ENCODE assay signal across 8 cellular contexts in the genomic region with DNA sequence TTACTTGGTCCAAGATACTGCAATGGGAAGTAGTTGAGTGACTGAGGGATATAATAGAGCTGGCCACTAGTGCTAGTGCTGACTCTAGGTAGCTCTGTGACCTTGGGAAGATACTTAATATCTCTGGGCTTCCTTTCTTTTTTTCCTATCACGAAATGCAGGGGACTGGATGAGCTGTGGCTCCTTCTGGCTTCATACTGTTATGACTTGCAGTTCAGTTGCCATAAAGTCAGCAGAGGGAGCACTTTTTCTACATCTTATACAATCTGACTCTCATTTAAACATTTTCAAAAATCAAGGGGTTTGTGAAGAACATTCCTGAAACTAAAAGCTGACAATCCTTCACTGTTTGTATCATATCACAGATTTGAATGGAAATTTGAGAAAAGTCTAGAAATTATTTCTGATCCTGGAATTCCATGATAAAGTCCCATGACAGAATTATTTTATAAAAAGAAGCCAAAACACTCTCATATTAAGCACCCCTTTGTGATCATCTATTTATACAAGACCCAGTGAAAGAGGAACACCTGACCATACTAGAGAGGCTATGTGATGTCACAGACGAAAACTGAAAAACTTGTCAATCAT. TPM values are rescaled to one million over a fixed set of nuclear protein-coding genes. Genes with fewer than 3 reads are reported as not detected.
A peak's percentile ranks its signal among the peaks of the same experiment; 100 is the strongest.
DNase-seq lines count a peak whose midpoint lies in the region; ATAC-seq and TF ChIP-seq lines count a peak whose summit lies in the region.

No MANE protein-coding gene starts in this region.

- peak; percentile 30 for ATAC-seq in GM19043 (IDR thresholded peaks at IDR 0.05; ENCODE audit: low read depth, unreplicated experiment)
- ATAC-seq in body of pancreas, result no peak
- peak; percentile 32 to 46 (median 38) for ATAC-seq in right lobe of liver
- ATAC-seq in GM18520 (IDR thresholded peaks at IDR 0.05; ENCODE audit: unreplicated experiment), result no peak

- peak overlapping the region in 2 of 4 donors; percentile 9 to 29 for H3K27ac ChIP-seq in body of pancreas
- no peak overlapping the region for H3K27ac ChIP-seq in right lobe of liver

- TF ChIP-seq POLR2A in body of pancreas (IDR thresholded peaks at IDR 0.05) (no peak), right lobe of liver (IDR thresholded peaks at IDR 0.05) (no peak)

- H3K4me3 ChIP-seq in AG10803 (ENCODE audit: low read length) (no peak overlapping the region), body of pancreas (no peak overlapping the region), right lobe of liver (no peak overlapping the region)

- intact Hi-C loops in body of pancreas (cut with DNase I) (no loop called here), right lobe of liver (cut with DNase I) (no loop called here)

- no peaks in the 10 kb centered on the region for H3K27me3 ChIP-seq in body of pancreas
- H3K27me3 ChIP-seq in right lobe of liver, result peaks cover 0 to 30% of the 10 kb centered on the region in 2 donors

- H3K36me3 ChIP-seq in body of pancreas (replicated peaks in 1 of 2; ENCODE audit: insufficient read depth in 1 of 2, low read depth in 2 of 2), result no peaks in the 10 kb centered on the region
- no peaks in the 10 kb centered on the region for H3K36me3 ChIP-seq in right lobe of liver

- H3K4me1 ChIP-seq in body of pancreas (peaks cover 42% of the 10 kb centered on the region), right lobe of liver (peaks cover 0 to 27% (median 3%) of the 10 kb centered on the region in 4 donors)

- TF ChIP-seq CTCF in AG10803 (conservative IDR thresholded peaks at IDR 0.05; ENCODE audit: low read length), result peak; percentile 78
- peak in 6 of 7 experiments; percentile 40 to 71 (median 60) for TF ChIP-seq CTCF in body of pancreas (IDR thresholded peaks at IDR 0.05)
- TF ChIP-seq CTCF in right lobe of liver (IDR thresholded peaks at IDR 0.05), result peak; percentile 43 to 59 (median 52)

- H3K9me3 ChIP-seq in body of pancreas (no peaks in the 10 kb centered on the region), right lobe of liver (no peaks in the 10 kb centered on the region)

- WGBS in body of pancreas, 2 donors, result 13 to 14% methylated on average over 2 of the region's 2 CpGs
- 21% methylated on average over 2 of the region's 2 CpGs for WGBS in right lobe of liver (ENCODE audit: insufficient coverage, low coverage, low lambda C conversion rate, missing lambda C conversion rate)

- DNase-seq in AG10803 (ENCODE audit: low read depth), result peak; percentile 74
- DNase-seq in NCI-H2196 (lab: John Stamatoyannopoulos, UW; ENCODE audit: unreplicated experiment), result peak; percentile 80
- peak in 3 of 4 donors; percentile 32 to 60 (median 33) for DNase-seq in body of pancreas
- no peak for DNase-seq in right lobe of liver
- DNase-seq in NCI-H1436 (lab: John Stamatoyannopoulos, UW), result no peak
- no peak for DNase-seq in iPS-NIHi11 (ENCODE audit: low spot score)

RNA-seq across cellular contexts. Expression of a gene that starts 5.4 kb away (rescaled TPM):
- total RNA-seq in body of pancreas (1 to 10 TPM; 2.6 to 4.6 TPM), right lobe of liver (1 to 10 TPM in 2 of 6 experiments, under 1 TPM in 4; 0.43 to 1.3 (median 0.84) TPM)

Comparison
In these comparisons a context has a peak if more than half of its experiments do, and no peak if none do; other contexts are left out.
1. DNase-seq: peak in AG10803 (single experiment), NCI-H2196 (single experiment) and body of pancreas (3 of 4); none in right lobe of liver (0 of 3), NCI-H1436 (single experiment) and iPS-NIHi11 (single experiment).
2. ATAC-seq: peak in GM19043 (single experiment) and right lobe of liver (4 of 4); none in body of pancreas (single experiment) and GM18520 (single experiment).
3. Peak in every context shown above with its lines, with median percentiles within 50 percentile points of each other: CTCF ChIP-seq.